Comparison of ENCODE assay signal across 22 cellular contexts in genomic region chr22:33678523-33678922, GRCh38.
"Had no signal": no experiment of that assay in that cellular context is flagged by ENCODE, and none has a peak within 500 bp of the region (broad histone marks: within the 10 kb centered on the region; RNA-seq: fewer than 3 reads in every experiment).

No MANE protein-coding gene starts in this region.

- H3K9me3 Mint-ChIP-seq: endodermal cell had no signal

- DNase-seq: effector CD8-positive, alpha-beta T cell; endodermal cell; foreskin keratinocyte; glutamatergic neuron; hypothalamus; immature natural killer cell; natural killer cell; occipital lobe; ovary; posterior cingulate gyrus; stimulated activated CD4-positive, alpha-beta T cell treated with anti-CD3 and anti-CD28 coated beads, Interleukin-2, amount 100 ng/mL, for 24 hours; stimulated activated CD4-positive, alpha-beta T cell treated with anti-CD3 and anti-CD28 coated beads, Interleukin-4, amount 100 ng/mL, for 4 hours; transverse colon had no signal

- H3K4me3 ChIP-seq: lung, ovary, thoracic aorta, transverse colon, vagina had no signal

- H3K27me3 Mint-ChIP-seq: memory B cell; stimulated activated memory B cell treated with anti-CD40 and anti-IgM and Interleukin-4, amounts not matched to agents 10 μg/mL and 1 μg/mL and 100 μg/mL, for 72 hours; stimulated activated naive CD8-positive, alpha-beta T cell treated with anti-CD3 and anti-CD28 coated beads, Interleukin-15, Interleukin-2, amounts not matched to agents 100 ng/mL and 50 ng/mL, for 24 hours had no signal

- H3K36me3 Mint-ChIP-seq: immature natural killer cell; natural killer cell; stimulated activated memory B cell treated with anti-CD40 and anti-IgM and Interleukin-4, amounts not matched to agents 10 μg/mL and 1 μg/mL and 100 μg/mL, for 72 hours had no signal

- H3K27ac Mint-ChIP-seq: endodermal cell; immature natural killer cell; memory B cell; natural killer cell; stimulated activated memory B cell treated with anti-CD40 and anti-IgM and Interleukin-4, amounts not matched to agents 10 μg/mL and 1 μg/mL and 100 μg/mL, for 72 hours; stimulated activated naive CD8-positive, alpha-beta T cell treated with anti-CD3 and anti-CD28 coated beads, Interleukin-15, Interleukin-2, amounts not matched to agents 100 ng/mL and 50 ng/mL, for 24 hours had no signal

- H3K27ac ChIP-seq: epithelial cell of prostate, foreskin keratinocyte, ovary, thoracic aorta, transverse colon, vagina had no signal

- ATAC-seq: esophagus mucosa; foreskin keratinocyte; natural killer cell; sciatic nerve; stimulated activated memory B cell treated with anti-CD40 and anti-IgM and Interleukin-4, amounts not matched to agents 10 μg/mL and 1 μg/mL and 100 μg/mL, for 72 hours had no signal

- H3K4me1 ChIP-seq: foreskin keratinocyte, vagina had no signal

- H3K4me1 Mint-ChIP-seq: natural killer cell had no signal

- H3K4me3 Mint-ChIP-seq: endodermal cell; immature natural killer cell; memory B cell; natural killer cell; stimulated activated memory B cell treated with anti-CD40 and anti-IgM and Interleukin-4, amounts not matched to agents 10 μg/mL and 1 μg/mL and 100 μg/mL, for 72 hours; stimulated activated naive CD8-positive, alpha-beta T cell treated with anti-CD3 and anti-CD28 coated beads, Interleukin-15, Interleukin-2, amounts not matched to agents 100 ng/mL and 50 ng/mL, for 24 hours had no signal

- H3K27me3 ChIP-seq: foreskin keratinocyte, ovary, transverse colon, vagina had no signal

- H3K9me3 ChIP-seq: ovary, thoracic aorta, transverse colon, vagina had no signal
